29 cellular contexts compared by ENCODE assay signal in the genomic region with DNA sequence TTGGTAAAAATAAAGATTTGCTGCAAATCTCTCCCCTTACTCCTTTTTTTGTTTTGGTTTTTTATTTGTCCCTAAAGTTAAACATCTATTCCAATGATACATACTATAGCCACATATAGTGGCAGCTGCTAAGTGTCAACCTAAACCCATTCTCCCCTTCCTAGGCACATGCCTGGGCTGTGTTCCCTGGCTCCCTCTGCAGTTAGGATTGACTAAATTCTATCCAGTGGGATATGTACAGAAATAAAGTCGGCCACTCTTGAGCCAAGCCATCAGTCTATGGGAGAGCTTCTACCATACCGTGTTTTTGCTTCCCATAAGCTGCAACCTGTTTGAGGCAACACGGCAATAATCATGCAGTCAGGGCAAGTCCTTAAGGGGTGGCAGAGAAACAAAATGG. TPM values are rescaled to one million over a fixed set of nuclear protein-coding genes. Genes with fewer than 3 reads are reported as not detected.
"Had no signal": no experiment of that assay in that cellular context is flagged by ENCODE, and none has a peak within 500 bp of the region (broad histone marks: within the 10 kb centered on the region; RNA-seq: fewer than 3 reads in every experiment).

No MANE protein-coding gene starts in this region.

- H3K4me3 ChIP-seq: body of pancreas, cardiac muscle cell, esophagus muscularis mucosa, gastrocnemius medialis, right lobe of liver, skin epidermis, thyroid gland had no signal

- H3K4me1 ChIP-seq: body of pancreas, esophagus muscularis mucosa, gastrocnemius medialis, right lobe of liver, thyroid gland had no signal

- H3K9me3 ChIP-seq: body of pancreas, esophagus muscularis mucosa, gastrocnemius medialis, right lobe of liver, thyroid gland had no signal

- H3K4me3 Mint-ChIP-seq: activated CD4-positive, alpha-beta T cell treated with anti-CD3 and anti-CD28 coated beads, Interleukin-2, amount 10 ng/mL, durations not matched to agents 7 days and 5 days; activated CD8-positive, alpha-beta T cell treated with anti-CD3 and anti-CD28 coated beads, Interleukin-2, amount 10 ng/mL, durations not matched to agents 7 days and 5 days; activated T-helper 1 cell treated with anti-CD3 and anti-CD28 coated beads, Interleukin-12 subunit alpha, Interleukin-12 subunit beta, Interleukin-2, Interleukin-4 antibody, amounts not matched to agents 30 ng/mL and 10 ng/mL and 1 ng/mL, durations not matched to agents 14 hours and 24 hours and 36 hours; dendritic cell treated with granulocyte-macrophage colony-stimulating factor and Interleukin-4, amounts not matched to agents 40 ng/mL and 50 ng/mL, for 4 days; memory B cell; naive B cell; stimulated activated naive CD8-positive, alpha-beta T cell treated with anti-CD3 and anti-CD28 coated beads, Interleukin-15, Interleukin-2, amounts not matched to agents 100 ng/mL and 50 ng/mL, for 24 hours had no signal

- H3K27me3 ChIP-seq: body of pancreas, cardiac muscle cell, esophagus muscularis mucosa, gastrocnemius medialis, right lobe of liver, thyroid gland had no signal

- ATAC-seq: activated CD8-positive, alpha-beta T cell treated with anti-CD3 and anti-CD28 coated beads, Interleukin-2, amount 10 ng/mL, durations not matched to agents 7 days and 5 days; body of pancreas; gastrocnemius medialis; left cardiac atrium; right lobe of liver had no signal

- H3K9me3 Mint-ChIP-seq: activated CD4-positive, alpha-beta T cell treated with anti-CD3 and anti-CD28 coated beads, Interleukin-2, amount 10 ng/mL, durations not matched to agents 7 days and 5 days; activated T-helper 1 cell treated with anti-CD3 and anti-CD28 coated beads, Interleukin-12 subunit alpha, Interleukin-12 subunit beta, Interleukin-2, Interleukin-4 antibody, amounts not matched to agents 30 ng/mL and 10 ng/mL and 1 ng/mL, durations not matched to agents 14 hours and 24 hours and 36 hours; dendritic cell treated with granulocyte-macrophage colony-stimulating factor and Interleukin-4, amounts not matched to agents 40 ng/mL and 50 ng/mL, for 4 days; memory B cell; naive B cell; stimulated activated naive CD8-positive, alpha-beta T cell treated with anti-CD3 and anti-CD28 coated beads, Interleukin-15, Interleukin-2, amounts not matched to agents 100 ng/mL and 50 ng/mL, for 24 hours had no signal

- H3K27ac ChIP-seq: body of pancreas, cardiac muscle cell, esophagus muscularis mucosa, gastrocnemius medialis, right lobe of liver, skin epidermis, thyroid gland, VCaP had no signal

- H3K27me3 Mint-ChIP-seq: activated CD4-positive, alpha-beta T cell treated with anti-CD3 and anti-CD28 coated beads, Interleukin-2, amount 10 ng/mL, durations not matched to agents 7 days and 5 days; dendritic cell treated with granulocyte-macrophage colony-stimulating factor and Interleukin-4, amounts not matched to agents 40 ng/mL and 50 ng/mL, for 4 days; memory B cell had no signal

- H3K27ac Mint-ChIP-seq: activated CD4-positive, alpha-beta T cell treated with anti-CD3 and anti-CD28 coated beads, Interleukin-2, amount 10 ng/mL, durations not matched to agents 7 days and 5 days; activated CD8-positive, alpha-beta T cell treated with anti-CD3 and anti-CD28 coated beads, Interleukin-2, amount 10 ng/mL, durations not matched to agents 7 days and 5 days; activated T-helper 1 cell treated with anti-CD3 and anti-CD28 coated beads, Interleukin-12 subunit alpha, Interleukin-12 subunit beta, Interleukin-2, Interleukin-4 antibody, amounts not matched to agents 30 ng/mL and 10 ng/mL and 1 ng/mL, durations not matched to agents 14 hours and 24 hours and 36 hours; dendritic cell treated with granulocyte-macrophage colony-stimulating factor and Interleukin-4, amounts not matched to agents 40 ng/mL and 50 ng/mL, for 4 days; memory B cell; naive B cell; stimulated activated naive CD8-positive, alpha-beta T cell treated with anti-CD3 and anti-CD28 coated beads, Interleukin-15, Interleukin-2, amounts not matched to agents 100 ng/mL and 50 ng/mL, for 24 hours had no signal

- H3K36me3 Mint-ChIP-seq: memory B cell, naive B cell had no signal

- DNase-seq: activated CD4-positive, alpha-beta T cell treated with anti-CD3 and anti-CD28 coated beads, Interleukin-2, amount 10 ng/mL, durations not matched to agents 7 days and 5 days; activated CD4-positive, CD25-positive, alpha-beta regulatory T cell treated with anti-CD3 and anti-CD28 coated beads, Interleukin-2, amount 50 U/mL, for 72 hours; activated CD8-positive, alpha-beta T cell treated with anti-CD3 and anti-CD28 coated beads, Interleukin-2, amount 10 ng/mL, durations not matched to agents 7 days and 5 days; activated gamma-delta T cell; activated naive CD4-positive, alpha-beta T cell treated with anti-CD3 and anti-CD28 coated beads, Interleukin-2, amount 50 U/mL, for 16 hours; anterior cingulate cortex; body of pancreas; effector CD4-positive, alpha-beta T cell; gastrocnemius medialis; hippocampal formation; islet precursor cell; left cardiac atrium; naive B cell; occipital lobe; posterior cingulate gyrus; right lobe of liver; stimulated activated CD4-positive, alpha-beta T cell treated with anti-CD3 and anti-CD28 coated beads, Interleukin-1b, Interleukin-23, amount 100 ng/mL, for 48 hours; substantia nigra; thyroid gland had no signal

- H3K36me3 ChIP-seq: cardiac muscle cell, esophagus muscularis mucosa, gastrocnemius medialis, right lobe of liver, thyroid gland had no signal

RNA-seq across cellular contexts. Expression of gene MCOLN3, which starts 23.6 kb away (rescaled TPM):
- total RNA-seq: chondrocyte, occipital lobe had no signal
- polyA plus RNA-seq: neural cell had no signal

RNA-seq across cellular contexts. Expression of gene MCOLN2, which starts 27.8 kb away (rescaled TPM):
- total RNA-seq: body of pancreas, cardiac muscle cell, chondrocyte, occipital lobe had no signal
- polyA plus RNA-seq: cardiac muscle cell, neural cell had no signal
